Comparison of ENCODE assay signal across 8 cellular contexts in the genomic region with DNA sequence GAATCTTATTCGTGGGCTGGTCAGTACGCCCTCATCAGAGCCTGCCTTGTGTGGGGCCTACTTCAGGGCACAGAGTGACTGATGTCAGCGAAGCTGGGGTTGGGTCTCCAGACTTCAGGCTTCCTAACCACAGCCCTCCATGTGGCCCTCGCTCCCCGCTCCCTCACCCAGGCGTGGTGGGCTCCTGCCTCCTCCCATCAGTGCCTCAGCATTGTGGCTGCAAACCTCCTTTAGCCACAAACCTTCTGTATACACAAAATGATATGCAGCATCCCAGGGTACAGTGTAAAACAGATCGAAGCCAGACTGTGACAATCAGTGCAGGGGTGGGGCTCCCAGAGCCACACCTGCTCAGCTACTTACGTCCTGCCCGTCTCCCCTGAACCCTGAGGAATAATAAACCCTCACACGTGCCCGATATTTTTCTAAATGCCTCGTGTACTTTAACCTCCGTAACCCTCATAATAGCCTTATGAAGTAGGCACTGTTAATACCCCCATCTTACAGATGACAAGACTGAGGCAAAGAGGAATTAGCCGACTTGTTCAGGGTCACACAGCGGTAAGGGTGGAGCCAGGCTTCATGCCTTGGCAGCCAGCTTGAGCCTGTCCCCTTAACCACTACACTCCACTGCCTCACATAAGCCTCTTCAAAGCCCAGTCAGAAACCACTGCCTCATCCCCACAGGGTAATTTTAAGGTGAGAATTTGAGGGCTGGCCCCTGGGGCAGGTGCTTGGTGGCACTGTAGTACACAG. TPM values are rescaled to one million over a fixed set of nuclear protein-coding genes. Genes with fewer than 3 reads are reported as not detected.
DNase-seq lines count a peak whose midpoint lies in the region; ATAC-seq, FAIRE-seq and TF ChIP-seq lines count a peak whose summit lies in the region.

No MANE protein-coding gene starts in this region.

- H3K4me3 ChIP-seq in GM12875 (ENCODE audit: low read depth, low read length) (peak overlapping the region; percentile 28), OCI-LY3 (ENCODE audit: low read length) (peak overlapping the region; percentile 53), H1 (ENCODE audit: extremely low read depth in 1 of 4, insufficient read depth in 2 of 4, low read depth in 3 of 4, low read length in 4 of 4) (no peak overlapping the region)

- H3K9ac ChIP-seq in OCI-LY3 (ENCODE audit: low read length) (peak overlapping the region; percentile 53; the same call in 1 of the 2 replicates), H1 (replicated peaks in 1 of 4; ENCODE audit: extremely low read depth in 1 of 4, low read depth in 3 of 4, low read length in 3 of 4) (no peak overlapping the region)

- H3K27me3 ChIP-seq in OCI-LY3 (ENCODE audit: low read depth, low read length) (no peaks in the 10 kb centered on the region), H1 (replicated peaks in 1 of 4; ENCODE audit: control insufficient read depth in 3 of 4, extremely low read depth in 1 of 4, insufficient read depth in 3 of 4, low read length in 3 of 4) (no peaks in the 10 kb centered on the region)

- no peak overlapping the region for H4K91ac ChIP-seq in H1 (replicated peaks; ENCODE audit: insufficient read length, low read length)

- no peak overlapping the region; the same call in 1 of the 2 replicates for H3K18ac ChIP-seq in H1 (ENCODE audit: extremely low read depth, low read length)

- H3K4ac ChIP-seq in H1 (replicated peaks; ENCODE audit: insufficient read length, low read depth, low read length): no peak overlapping the region

- H2BK120ac ChIP-seq in H1 (replicated peaks; ENCODE audit: low read depth, low read length): no peak overlapping the region

- no peaks in the 10 kb centered on the region for H4K20me1 ChIP-seq in OCI-LY3 (ENCODE audit: insufficient read depth, low read length)
- H4K20me1 ChIP-seq in H1 (replicated peaks in 1 of 2; ENCODE audit: control insufficient read depth in 1 of 2, insufficient read depth in 2 of 2, low read length in 2 of 2): no peaks in the 10 kb centered on the region

- H4K8ac ChIP-seq in H1 (ENCODE audit: extremely low read depth, insufficient read depth, low read length): no peak overlapping the region

- H3K79me1 ChIP-seq in H1 (ENCODE audit: low read depth, low read length): no peaks in the 10 kb centered on the region

- DNase-seq in H1 (ENCODE audit: low read depth in 1 of 2, low spot score in 2 of 2): no peak
- peak; percentile 55 to 56 for DNase-seq in stimulated activated naive CD8-positive, alpha-beta T cell treated with anti-CD3 and anti-CD28 coated beads, Interleukin-15, amount 100 ng/mL, for 72 hours
- DNase-seq in WTC11 (ENCODE audit: low spot score): no peak
- no peak for DNase-seq in Kasumi-1 (lab: John Stamatoyannopoulos, UW)
- DNase-seq in HEK293T (ENCODE audit: extremely low spot score): no peak

- TF ChIP-seq CTCF in GM12875 (IDR thresholded peaks at IDR 0.05; ENCODE audit: borderline replicate concordance, insufficient read depth, low read depth, low read length) (no peak), OCI-LY3 (IDR thresholded peaks at IDR 0.05; ENCODE audit: low read depth, low read length) (no peak), H1 (IDR thresholded peaks at IDR 0.05; ENCODE audit: control extremely low read depth in 1 of 3, insufficient read depth in 1 of 3, low read depth in 1 of 3, low read length in 3 of 3) (no peak), WTC11 (IDR thresholded peaks at IDR 0.05) (no peak)

- CTCF ChIA-PET in H1 (lab: Charles Lee; ENCODE audit: partially characterized antibody) (interaction anchor here (0.7 to 4.9 kb wide), 15 partner anchors 9 to 331 kb away, joined by 3 to 23 read pairs (median 4); a partner anchor contains a TSS), WTC11 (lab: Charles Lee) (interaction anchor here (0.9 kb wide), 1 partner anchor 85 kb away, joined by 4 read pairs; no protein-coding TSS in a partner anchor), HEK293T (lab: Yijun Ruan, JAX) (no interaction called here)

- peak overlapping the region; percentile 68 to 74 for H3K4me3 Mint-ChIP-seq in stimulated activated naive CD8-positive, alpha-beta T cell treated with anti-CD3 and anti-CD28 coated beads, Interleukin-15, amount 100 ng/mL, for 72 hours
- no peak overlapping the region for H3K4me3 Mint-ChIP-seq in WTC11

- H3K27ac Mint-ChIP-seq in stimulated activated naive CD8-positive, alpha-beta T cell treated with anti-CD3 and anti-CD28 coated beads, Interleukin-15, amount 100 ng/mL, for 72 hours: peak overlapping the region; percentile 92 to 95
- H3K27ac Mint-ChIP-seq in WTC11: no peak overlapping the region

- H3K4me2 ChIP-seq in OCI-LY3 (ENCODE audit: low read length) (peak overlapping the region; percentile 92), H1 (ENCODE audit: insufficient read depth in 1 of 2, low read depth in 2 of 2, low read length in 2 of 2) (no peak overlapping the region)

- no peak overlapping the region for H3K56ac ChIP-seq in H1 (replicated peaks; ENCODE audit: insufficient read length, low read depth, low read length)

- H3K27ac ChIP-seq in OCI-LY3 (ENCODE audit: low read length): peak overlapping the region; percentile 79
- H3K27ac ChIP-seq in H1 (ENCODE audit: low read depth, low read length): no peak overlapping the region

- no peaks in the 10 kb centered on the region for H3K9me3 Mint-ChIP-seq in stimulated activated naive CD8-positive, alpha-beta T cell treated with anti-CD3 and anti-CD28 coated beads, Interleukin-15, amount 100 ng/mL, for 72 hours
- H3K9me3 Mint-ChIP-seq in WTC11: no peaks in the 10 kb centered on the region

- H3K4me1 ChIP-seq in OCI-LY3 (ENCODE audit: low read length): peaks cover 50% of the 10 kb centered on the region
- peaks cover 0 to 4% (median 0%) of the 10 kb centered on the region in 4 experiments; a peak in 1 of 7 replicates for H3K4me1 ChIP-seq in H1 (replicated peaks in 1 of 4; ENCODE audit: control insufficient read depth in 3 of 4, insufficient read depth in 4 of 4, low read length in 3 of 4)

- H2BK12ac ChIP-seq in H1 (ENCODE audit: low read depth, low read length): no peak overlapping the region

- H3K79me2 ChIP-seq in OCI-LY3 (ENCODE audit: low read length): no peaks in the 10 kb centered on the region
- H3K79me2 ChIP-seq in H1 (ENCODE audit: control insufficient read depth in 1 of 2, insufficient read depth in 2 of 2, low read length in 2 of 2): no peaks in the 10 kb centered on the region

- H3K4me1 Mint-ChIP-seq in stimulated activated naive CD8-positive, alpha-beta T cell treated with anti-CD3 and anti-CD28 coated beads, Interleukin-15, amount 100 ng/mL, for 72 hours: peaks cover 94% of the 10 kb centered on the region
- H3K4me1 Mint-ChIP-seq in WTC11: no peaks in the 10 kb centered on the region

- no peaks in the 10 kb centered on the region for H3K27me3 Mint-ChIP-seq in stimulated activated naive CD8-positive, alpha-beta T cell treated with anti-CD3 and anti-CD28 coated beads, Interleukin-15, amount 100 ng/mL, for 72 hours
- no peaks in the 10 kb centered on the region for H3K27me3 Mint-ChIP-seq in WTC11 (ENCODE audit: low read depth)

- H2AFZ ChIP-seq in OCI-LY3 (ENCODE audit: low read depth, low read length) (no peak overlapping the region), H1 (ENCODE audit: low read length) (no peak overlapping the region)

- H2AK5ac ChIP-seq in H1 (ENCODE audit: low read depth, low read length): no peak overlapping the region; the same call in 1 of the 2 replicates

- 0 out of 2 replicates have a peak overlapping the region, but pooled peaks have one; percentile 53 for H2BK15ac ChIP-seq in H1 (ENCODE audit: low read length)

- H3K36me3 Mint-ChIP-seq in WTC11: no peaks in the 10 kb centered on the region

- H3K36me3 ChIP-seq in OCI-LY3 (replicated peaks; ENCODE audit: low read depth, low read length): no peaks in the 10 kb centered on the region
- no peaks in the 10 kb centered on the region for H3K36me3 ChIP-seq in H1 (ENCODE audit: control insufficient read depth in 2 of 4, insufficient read depth in 4 of 4, low read length in 3 of 4)

- no peak for TF ChIP-seq RAD21 in H1 (IDR thresholded peaks at IDR 0.05 in 1 of 2, conservative IDR thresholded peaks at IDR 0.05 in 1 of 2; ENCODE audit: low read depth in 2 of 2, low read length in 2 of 2)

- no peak for TF ChIP-seq EP300 in H1 (IDR thresholded peaks at IDR 0.05; ENCODE audit: borderline replicate concordance in 1 of 2, low read depth in 2 of 2, low read length in 2 of 2)

- TF ChIP-seq POLR2A in H1 (IDR thresholded peaks at IDR 0.05; ENCODE audit: control extremely low read depth in 1 of 2, low read depth in 2 of 2, low read length in 2 of 2): no peak

- WGBS in H1 (ENCODE audit: extremely low coverage in 1 of 2, insufficient coverage in 1 of 2, insufficient read length in 1 of 2, insufficient replicate concordance in 2 of 2, low coverage in 1 of 2, low lambda C conversion rate in 2 of 2, missing lambda C conversion rate in 1 of 2), 2 experiments: 91% methylated on average over 15 of the region's 15 CpGs; no CpG with 5 or more reads in 1 of the 2 experiments

- no peak overlapping the region for H4K5ac ChIP-seq in H1 (ENCODE audit: insufficient read length, low read depth, low read length)

- no peaks in the 10 kb centered on the region for H3K9me3 ChIP-seq in OCI-LY3 (ENCODE audit: insufficient read depth, low read length)
- no peaks in the 10 kb centered on the region for H3K9me3 ChIP-seq in H1 (ENCODE audit: insufficient read depth in 2 of 2, low read depth in 1 of 2, low read length in 1 of 2)

- H3K23me2 ChIP-seq in H1 (ENCODE audit: low read depth, low read length): no peaks in the 10 kb centered on the region

- FAIRE-seq in H1 (lab: Jason Lieb, UNC): no peak

- no peak overlapping the region for H2BK5ac ChIP-seq in H1 (ENCODE audit: low read depth, low read length)

- no peak overlapping the region for H3K14ac ChIP-seq in H1 (ENCODE audit: insufficient read length)

- no peak overlapping the region for H2BK20ac ChIP-seq in H1 (ENCODE audit: low read length)

- POLR2A ChIA-PET in H1 (lab: Charles Lee; ENCODE audit: partially characterized antibody): no interaction called here
- POLR2A ChIA-PET in WTC11 (lab: Charles Lee): no interaction called here
- POLR2A ChIA-PET in HEK293T (lab: Yijun Ruan, JAX): no interaction called here

- peak; percentile 18 for ATAC-seq in GM21737 (IDR thresholded peaks at IDR 0.05; ENCODE audit: unreplicated experiment)
- ATAC-seq in stimulated activated naive CD8-positive, alpha-beta T cell treated with anti-CD3 and anti-CD28 coated beads, Interleukin-15, amount 100 ng/mL, for 72 hours: peak; percentile 65
- ATAC-seq in WTC11: no peak

- no peak overlapping the region for H3K23ac ChIP-seq in H1 (ENCODE audit: insufficient read length)

RNA-seq across cellular contexts. Expression of a gene that starts 7.3 kb away (rescaled TPM):
- 0.48 and 0.73 TPM in 2 replicates for total RNA-seq in H1 (2021; fragmentation: NEBNext Ultra II Directional; extraction: Animal tissue kit (Norgen Biotek cat#: 25700))
- polyA plus RNA-seq in H1 (2011; rRNA removed): 0.71 and 1.4 TPM in 2 replicates
- 0.93 TPM for polyA plus RNA-seq in H1 (2011; cell fraction: cytosol; rRNA removed)
- polyA plus RNA-seq in H1 (2011; cell fraction: nucleus; rRNA removed): 1.3 TPM
- polyA plus RNA-seq in H1 (2012, experiment 1 of 2): 0.64 to 1.1 TPM (median 0.87 TPM) in 4 replicates
- polyA plus RNA-seq in H1 (2012, experiment 2 of 2): 0.84 TPM
- polyA plus RNA-seq in H1 (2013, experiment 1 of 2): 0.51 TPM
- 0.61 TPM for polyA plus RNA-seq in H1 (2013, experiment 2 of 2)
- polyA minus RNA-seq in H1 (2011; rRNA and poly(A)+ RNA removed): 0.76 and 1.7 TPM in 2 replicates
- polyA minus RNA-seq in H1 (2011; cell fraction: cytosol; rRNA and poly(A)+ RNA removed): 0.51 TPM
- 1.4 TPM for polyA minus RNA-seq in H1 (2011; cell fraction: nucleus; rRNA and poly(A)+ RNA removed)
- 0.48 to 0.99 TPM (median 0.85 TPM) in 3 replicates for total RNA-seq in WTC11 (2021)

RNA-seq across cellular contexts. Expression of a gene that starts 46.5 kb away (rescaled TPM):
- not detected in 2 replicates for total RNA-seq in H1 (2021; fragmentation: NEBNext Ultra II Directional; extraction: Animal tissue kit (Norgen Biotek cat#: 25700))
- 0.33 and 0.75 TPM in 2 replicates for polyA plus RNA-seq in H1 (2011; rRNA removed)
- 0.06 TPM for polyA plus RNA-seq in H1 (2011; cell fraction: cytosol; rRNA removed)
- 0.56 TPM for polyA plus RNA-seq in H1 (2011; cell fraction: nucleus; rRNA removed)
- 0.08 to 0.32 TPM (median 0.29 TPM) in 3 of 4 replicates, not detected in the other for polyA plus RNA-seq in H1 (2012, experiment 1 of 2)
- polyA plus RNA-seq in H1 (2012, experiment 2 of 2): 0.22 TPM
- 0.34 TPM for polyA plus RNA-seq in H1 (2013, experiment 1 of 2)
- polyA plus RNA-seq in H1 (2013, experiment 2 of 2): 0.42 TPM
- 0.17 and 0.35 TPM in 2 replicates for polyA minus RNA-seq in H1 (2011; rRNA and poly(A)+ RNA removed)
- polyA minus RNA-seq in H1 (2011; cell fraction: cytosol; rRNA and poly(A)+ RNA removed): 1.0 TPM
- polyA minus RNA-seq in H1 (2011; cell fraction: nucleus; rRNA and poly(A)+ RNA removed): 0.90 TPM
- 0.74 to 1.3 TPM (median 0.78 TPM) in 3 replicates for total RNA-seq in WTC11 (2021)

Comparison
In these comparisons a context has a peak if more than half of its experiments do, and no peak if none do; other contexts are left out.
1. H3K4me3 ChIP-seq: peak in GM12875 (single experiment) and OCI-LY3 (single experiment); none in H1 (0 of 4).
2. DNase-seq: peak in stimulated activated naive CD8-positive, alpha-beta T cell treated with anti-CD3 and anti-CD28 coated beads, Interleukin-15, amount 100 ng/mL, for 72 hours (2 of 2); none in H1 (0 of 2), WTC11 (single experiment), Kasumi-1 (0 of 2) and HEK293T (single experiment).